1 cellular context compared by ENCODE assay signal in the genomic region with DNA sequence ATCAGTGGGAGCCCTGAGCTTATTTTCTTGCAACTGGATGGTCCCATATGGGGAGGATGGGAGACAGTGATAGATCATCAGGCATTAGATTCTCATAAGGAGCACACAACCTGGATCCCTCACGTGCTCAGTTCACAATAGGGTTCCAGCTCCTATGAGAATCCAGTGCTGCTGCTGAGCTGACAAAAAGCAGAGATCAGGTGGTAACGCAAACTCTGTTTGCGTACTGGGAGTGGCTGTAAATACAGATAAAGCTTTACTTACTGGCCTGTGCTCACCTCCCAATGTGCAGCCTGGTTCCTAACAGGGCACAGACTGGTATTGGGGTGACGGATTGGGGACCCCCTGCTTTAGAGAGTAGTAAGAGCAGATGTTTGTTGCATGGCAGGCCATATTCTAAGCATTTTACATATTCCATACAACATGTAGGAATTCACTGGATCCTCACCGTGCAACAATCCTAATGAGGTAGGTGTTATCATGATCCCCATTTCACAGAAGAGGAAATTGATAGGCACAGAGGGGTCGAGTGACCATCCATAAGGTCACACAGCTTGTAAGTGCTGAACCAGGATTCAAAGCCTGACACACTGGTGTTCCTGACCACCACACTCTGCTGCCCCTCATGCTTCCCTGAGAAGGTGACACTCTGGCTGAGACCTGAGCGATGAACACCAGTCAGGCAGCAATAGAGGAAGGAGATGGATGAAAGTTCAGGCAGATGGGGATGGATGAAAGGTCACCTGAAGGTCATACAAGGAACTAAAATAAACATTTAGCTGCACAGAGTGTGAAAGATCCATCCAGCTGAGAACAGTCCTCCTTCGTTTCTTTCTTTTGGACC.
TF ChIP-seq lines count a peak whose summit lies in the region.

No MANE protein-coding gene starts in this region.

TF ChIP-seq in HepG2, 621 proteins besides CTCF, POLR2A, EP300 and RAD21:
- TF ChIP-seq, protein P1, sequence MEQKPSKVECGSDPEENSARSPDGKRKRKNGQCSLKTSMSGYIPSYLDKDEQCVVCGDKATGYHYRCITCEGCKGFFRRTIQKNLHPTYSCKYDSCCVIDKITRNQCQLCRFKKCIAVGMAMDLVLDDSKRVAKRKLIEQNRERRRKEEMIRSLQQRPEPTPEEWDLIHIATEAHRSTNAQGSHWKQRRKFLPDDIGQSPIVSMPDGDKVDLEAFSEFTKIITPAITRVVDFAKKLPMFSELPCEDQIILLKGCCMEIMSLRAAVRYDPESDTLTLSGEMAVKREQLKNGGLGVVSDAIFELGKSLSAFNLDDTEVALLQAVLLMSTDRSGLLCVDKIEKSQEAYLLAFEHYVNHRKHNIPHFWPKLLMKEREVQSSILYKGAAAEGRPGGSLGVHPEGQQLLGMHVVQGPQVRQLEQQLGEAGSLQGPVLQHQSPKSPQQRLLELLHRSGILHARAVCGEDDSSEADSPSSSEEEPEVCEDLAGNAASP (CRISPR knock-in tag; IDR thresholded peaks at IDR 0.05; ENCODE audit: borderline replicate concordance) = no peak
- peak; percentile 67 for TF ChIP-seq ESRRA (CRISPR knock-in tag; IDR thresholded peaks at IDR 0.05; ENCODE audit: low read depth)
- peak; percentile 85 for TF ChIP-seq ZNF768 (CRISPR knock-in tag; IDR thresholded peaks at IDR 0.05)
- TF ChIP-seq SOX5 (CRISPR knock-in tag; IDR thresholded peaks at IDR 0.05; ENCODE audit: borderline replicate concordance) = 0 out of 2 replicates have a peak, but pooled peaks have one; percentile 12
- TF ChIP-seq, protein P2, sequence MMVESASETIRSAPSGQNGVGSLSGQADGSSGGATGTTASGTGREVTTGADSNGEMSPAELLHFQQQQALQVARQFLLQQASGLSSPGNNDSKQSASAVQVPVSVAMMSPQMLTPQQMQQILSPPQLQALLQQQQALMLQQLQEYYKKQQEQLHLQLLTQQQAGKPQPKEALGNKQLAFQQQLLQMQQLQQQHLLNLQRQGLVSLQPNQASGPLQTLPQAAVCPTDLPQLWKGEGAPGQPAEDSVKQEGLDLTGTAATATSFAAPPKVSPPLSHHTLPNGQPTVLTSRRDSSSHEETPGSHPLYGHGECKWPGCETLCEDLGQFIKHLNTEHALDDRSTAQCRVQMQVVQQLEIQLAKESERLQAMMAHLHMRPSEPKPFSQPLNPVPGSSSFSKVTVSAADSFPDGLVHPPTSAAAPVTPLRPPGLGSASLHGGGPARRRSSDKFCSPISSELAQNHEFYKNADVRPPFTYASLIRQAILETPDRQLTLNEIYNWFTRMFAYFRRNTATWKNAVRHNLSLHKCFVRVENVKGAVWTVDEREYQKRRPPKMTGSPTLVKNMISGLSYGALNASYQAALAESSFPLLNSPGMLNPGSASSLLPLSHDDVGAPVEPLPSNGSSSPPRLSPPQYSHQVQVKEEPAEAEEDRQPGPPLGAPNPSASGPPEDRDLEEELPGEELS (CRISPR knock-in tag; IDR thresholded peaks at IDR 0.05) = 0 out of 2 replicates have a peak, but pooled peaks have one; percentile 32
- peak; percentile 58; the same call in 1 of the 2 replicates for TF ChIP-seq BHLHE40 (IDR thresholded peaks at IDR 0.05; ENCODE audit: low read length)
- TF ChIP-seq RARA (CRISPR knock-in tag; IDR thresholded peaks at IDR 0.05) = peak; percentile 54; the same call in 1 of the 2 replicates
- peak; percentile 28; the same call in 1 of the 2 replicates for TF ChIP-seq FOXA3 (CRISPR knock-in tag; IDR thresholded peaks at IDR 0.05)
- TF ChIP-seq, protein P3, sequence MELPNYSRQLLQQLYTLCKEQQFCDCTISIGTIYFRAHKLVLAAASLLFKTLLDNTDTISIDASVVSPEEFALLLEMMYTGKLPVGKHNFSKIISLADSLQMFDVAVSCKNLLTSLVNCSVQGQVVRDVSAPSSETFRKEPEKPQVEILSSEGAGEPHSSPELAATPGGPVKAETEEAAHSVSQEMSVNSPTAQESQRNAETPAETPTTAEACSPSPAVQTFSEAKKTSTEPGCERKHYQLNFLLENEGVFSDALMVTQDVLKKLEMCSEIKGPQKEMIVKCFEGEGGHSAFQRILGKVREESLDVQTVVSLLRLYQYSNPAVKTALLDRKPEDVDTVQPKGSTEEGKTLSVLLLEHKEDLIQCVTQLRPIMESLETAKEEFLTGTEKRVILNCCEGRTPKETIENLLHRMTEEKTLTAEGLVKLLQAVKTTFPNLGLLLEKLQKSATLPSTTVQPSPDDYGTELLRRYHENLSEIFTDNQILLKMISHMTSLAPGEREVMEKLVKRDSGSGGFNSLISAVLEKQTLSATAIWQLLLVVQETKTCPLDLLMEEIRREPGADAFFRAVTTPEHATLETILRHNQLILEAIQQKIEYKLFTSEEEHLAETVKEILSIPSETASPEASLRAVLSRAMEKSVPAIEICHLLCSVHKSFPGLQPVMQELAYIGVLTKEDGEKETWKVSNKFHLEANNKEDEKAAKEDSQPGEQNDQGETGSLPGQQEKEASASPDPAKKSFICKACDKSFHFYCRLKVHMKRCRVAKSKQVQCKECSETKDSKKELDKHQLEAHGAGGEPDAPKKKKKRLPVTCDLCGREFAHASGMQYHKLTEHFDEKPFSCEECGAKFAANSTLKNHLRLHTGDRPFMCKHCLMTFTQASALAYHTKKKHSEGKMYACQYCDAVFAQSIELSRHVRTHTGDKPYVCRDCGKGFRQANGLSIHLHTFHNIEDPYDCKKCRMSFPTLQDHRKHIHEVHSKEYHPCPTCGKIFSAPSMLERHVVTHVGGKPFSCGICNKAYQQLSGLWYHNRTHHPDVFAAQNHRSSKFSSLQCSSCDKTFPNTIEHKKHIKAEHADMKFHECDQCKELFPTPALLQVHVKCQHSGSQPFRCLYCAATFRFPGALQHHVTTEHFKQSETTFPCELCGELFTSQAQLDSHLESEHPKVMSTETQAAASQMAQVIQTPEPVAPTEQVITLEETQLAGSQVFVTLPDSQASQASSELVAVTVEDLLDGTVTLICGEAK (IDR thresholded peaks at IDR 0.05) = no peak
- TF ChIP-seq, protein P3 (CRISPR knock-in tag; IDR thresholded peaks at IDR 0.05) = 0 out of 2 replicates have a peak, but pooled peaks have one; percentile 40
- 0 out of 2 replicates have a peak, but pooled peaks have one; percentile 32 for TF ChIP-seq ZMYM4 (CRISPR knock-in tag; IDR thresholded peaks at IDR 0.05)
- TF ChIP-seq KDM1A (CRISPR knock-in tag; IDR thresholded peaks at IDR 0.05) = peak; percentile 12; the same call in 1 of the 2 replicates
- peak; percentile 67; the same call in 1 of the 2 replicates for TF ChIP-seq MAFF (IDR thresholded peaks at IDR 0.05; ENCODE audit: low read depth, low read length)
- TF ChIP-seq ZNF614 (CRISPR knock-in tag; IDR thresholded peaks at IDR 0.05; ENCODE audit: borderline replicate concordance) = no peak
- 0 out of 2 replicates have a peak, but pooled peaks have one; percentile 15 for TF ChIP-seq TBX2 (CRISPR knock-in tag; IDR thresholded peaks at IDR 0.05; ENCODE audit: borderline replicate concordance)
- TF ChIP-seq ZNF7 (CRISPR knock-in tag; IDR thresholded peaks at IDR 0.05) = no peak
- TF ChIP-seq ZMYM3 (CRISPR knock-in tag; IDR thresholded peaks at IDR 0.05) = 0 out of 2 replicates have a peak, but pooled peaks have one; percentile 21
- TF ChIP-seq ZNF629 (CRISPR knock-in tag; conservative IDR thresholded peaks at IDR 0.05) = peak; percentile 37; the same call in 1 of the 2 replicates
- TF ChIP-seq FOXA1 (IDR thresholded peaks at IDR 0.05) = no peak
- peak; percentile 55; the same call in 1 of the 2 replicates for TF ChIP-seq FOXA1 (CRISPR knock-in tag; IDR thresholded peaks at IDR 0.05)
- TF ChIP-seq ZNF337 (CRISPR knock-in tag; IDR thresholded peaks at IDR 0.05; ENCODE audit: borderline replicate concordance, low read depth) = no peak
- TF ChIP-seq SP1 (IDR thresholded peaks at IDR 0.05) = no peak
- TF ChIP-seq SP1 (CRISPR knock-in tag; IDR thresholded peaks at IDR 0.05) = no peak
- TF ChIP-seq MAFK (conservative IDR thresholded peaks at IDR 0.05 in 1 of 2, IDR thresholded peaks at IDR 0.05 in 1 of 2; ENCODE audit: low read length in 2 of 2) = peak; percentile 63 to 74
